34 cellular contexts compared by ENCODE assay signal in genomic region chr15:81922143-81922542, GRCh38.
DNase-seq lines count a peak whose midpoint lies in the region; ATAC-seq, FAIRE-seq and TF ChIP-seq lines count a peak whose summit lies in the region.
"Had no signal": no experiment of that assay in that cellular context is flagged by ENCODE, and none has a peak within 500 bp of the region (broad histone marks: within the 10 kb centered on the region; RNA-seq: fewer than 3 reads in every experiment).

No MANE protein-coding gene starts in this region.

- no peaks in the 10 kb centered on the region for H4K20me1 ChIP-seq in K562 (replicated peaks; ENCODE audit: control insufficient read depth, insufficient read depth, low read length)
- H4K20me1 ChIP-seq: BLaER1; BLaER1 treated with 17β-estradiol and CSF1 and Interleukin-3, amounts not matched to agents 10 nM and 100 nM had no signal

- H3K27ac ChIP-seq in K562 (ENCODE audit: extremely low read depth, low read depth, low read length) (no peak overlapping the region), brain microvascular endothelial cell (no peak overlapping the region)
- H3K27ac ChIP-seq: 22Rv1; A549; BLaER1; BLaER1 treated with 17β-estradiol and CSF1 and Interleukin-3, amounts not matched to agents 10 nM and 100 nM; C4-2B had no signal

- no peak for TF ChIP-seq CTCF in K562 (IDR thresholded peaks at IDR 0.05 in 2 of 3, conservative IDR thresholded peaks at IDR 0.05 in 1 of 3; ENCODE audit: insufficient read depth in 2 of 3, low read depth in 1 of 3, low read length in 3 of 3)
- no peak for TF ChIP-seq CTCF in brain microvascular endothelial cell (IDR thresholded peaks at IDR 0.05; ENCODE audit: low read depth, low read length, missing control alignments)

- in situ Hi-C loops in K562 (cut with MboI) = no loop called here
- in situ Hi-C loops in brain microvascular endothelial cell (cut with HindIII; ENCODE audit: low pct_ligation_motif_present, low sequenced_read_pairs) = no loop called here

- no peak overlapping the region for H2AFZ ChIP-seq in K562 (ENCODE audit: low read depth, low read length)

- no peaks in the 10 kb centered on the region for H3K27me3 ChIP-seq in K562 (ENCODE audit: control insufficient read depth in 2 of 2, insufficient read depth in 2 of 2, low read length in 2 of 2)
- no peaks in the 10 kb centered on the region for H3K27me3 ChIP-seq in brain microvascular endothelial cell (replicated peaks)
- H3K27me3 ChIP-seq: BE2C; BLaER1; BLaER1 treated with 17β-estradiol and CSF1 and Interleukin-3, amounts not matched to agents 10 nM and 100 nM had no signal

- no peaks in the 10 kb centered on the region for H3K9me1 ChIP-seq in K562 (ENCODE audit: control insufficient read depth, insufficient read depth, low read length)

- no peak for TF ChIP-seq EP300 in K562 (IDR thresholded peaks at IDR 0.05; ENCODE audit: low read length)

- TF ChIP-seq RAD21 in K562 (CRISPR knock-in tag; conservative IDR thresholded peaks at IDR 0.05 in 1 of 2, IDR thresholded peaks at IDR 0.05 in 1 of 2) = no peak

- no peaks in the 10 kb centered on the region for H3K36me3 ChIP-seq in K562 (ENCODE audit: control insufficient read depth, insufficient read depth, low read length)
- no peaks in the 10 kb centered on the region for H3K36me3 ChIP-seq in brain microvascular endothelial cell (replicated peaks)
- H3K36me3 ChIP-seq: BE2C; BLaER1; BLaER1 treated with 17β-estradiol and CSF1 and Interleukin-3, amounts not matched to agents 10 nM and 100 nM had no signal

- BruUV-seq in K562 (replicated peaks; lab: Mats Ljungman, UMichigan) = no TSS peak

- H3K9me3 ChIP-seq in K562 (replicated peaks; ENCODE audit: control insufficient read depth, insufficient read depth, low read depth, low read length) = peaks cover 9% of the 10 kb centered on the region
- H3K9me3 ChIP-seq: Caco-2 had no signal

- CTCF ChIA-PET in K562 (lab: Yijun Ruan, JAX; ENCODE audit: low intra/inter-chr PET ratio) = interaction anchor here (1.2 kb wide), 1 partner anchor 125 kb away, joined by 5 read pairs; no protein-coding TSS in a partner anchor
- CTCF ChIA-PET in activated CD4-positive, alpha-beta T cell treated with anti-CD3 and anti-CD28 coated beads, Interleukin-2, amount 10 ng/mL, durations not matched to agents 7 days and 5 days (lab: Charles Lee) = interaction anchor here (0.6 kb wide), 1 partner anchor 15 kb away, joined by 3 read pairs; no protein-coding TSS in a partner anchor

- no peak overlapping the region for H3K4me2 ChIP-seq in K562 (ENCODE audit: insufficient read depth, low read length)
- H3K4me2 ChIP-seq: A549; BLaER1; BLaER1 treated with 17β-estradiol and CSF1 and Interleukin-3, amounts not matched to agents 10 nM and 100 nM had no signal

- H3K4me1 ChIP-seq in K562 (replicated peaks in 1 of 2; ENCODE audit: control insufficient read depth in 2 of 2, insufficient read depth in 2 of 2, low read length in 2 of 2) = no peaks in the 10 kb centered on the region
- H3K4me1 ChIP-seq: A549; BE2C; BLaER1; BLaER1 treated with 17β-estradiol and CSF1 and Interleukin-3, amounts not matched to agents 10 nM and 100 nM; Caco-2 had no signal

- H3K9me3 Mint-ChIP-seq in activated CD4-positive, alpha-beta T cell treated with anti-CD3 and anti-CD28 coated beads, Interleukin-2, amount 10 ng/mL, durations not matched to agents 7 days and 5 days = peaks cover 17% of the 10 kb centered on the region

- no peak overlapping the region for H3K9ac ChIP-seq in K562 (ENCODE audit: insufficient read depth in 1 of 2, low read depth in 2 of 2, low read length in 2 of 2)
- H3K9ac ChIP-seq: BLaER1; BLaER1 treated with 17β-estradiol and CSF1 and Interleukin-3, amounts not matched to agents 10 nM and 100 nM had no signal

- no peak overlapping the region for H3K4me3 ChIP-seq in K562
- H3K4me3 ChIP-seq in brain microvascular endothelial cell (ENCODE audit: low read depth, low read length) = no peak overlapping the region
- H3K4me3 ChIP-seq: A549; BLaER1; BLaER1 treated with 17β-estradiol and CSF1 and Interleukin-3, amounts not matched to agents 10 nM and 100 nM had no signal

- POLR2A ChIA-PET in K562 (lab: Yijun Ruan, JAX) = no interaction called here
- POLR2A ChIA-PET in activated CD4-positive, alpha-beta T cell treated with anti-CD3 and anti-CD28 coated beads, Interleukin-2, amount 10 ng/mL, durations not matched to agents 7 days and 5 days (lab: Charles Lee) = no interaction called here

- FAIRE-seq in A204.1 (lab: Jason Lieb, UNC) (peak; percentile 25), K562 (lab: Jason Lieb, UNC) (no peak), frontal cortex (lab: Jason Lieb, UNC) (peak; percentile 34)
- FAIRE-seq: D721Med had no signal

- no peak for TF ChIP-seq POLR2A in K562 (conservative IDR thresholded peaks at IDR 0.05)

- no peaks in the 10 kb centered on the region for H3K36me3 Mint-ChIP-seq in activated CD4-positive, alpha-beta T cell treated with anti-CD3 and anti-CD28 coated beads, Interleukin-2, amount 10 ng/mL, durations not matched to agents 7 days and 5 days (ENCODE audit: low read depth)
- H3K36me3 Mint-ChIP-seq: CD14-positive monocyte; CD4-positive, CD25-positive, alpha-beta regulatory T cell had no signal

- intact Hi-C loops in K562 (cut with micrococcal nuclease) = no loop called here

- no peaks in the 10 kb centered on the region for H3K4me1 Mint-ChIP-seq in activated CD4-positive, alpha-beta T cell treated with anti-CD3 and anti-CD28 coated beads, Interleukin-2, amount 10 ng/mL, durations not matched to agents 7 days and 5 days
- H3K4me1 Mint-ChIP-seq: B cell; CD14-positive monocyte; CD4-positive, alpha-beta memory T cell; CD4-positive, CD25-positive, alpha-beta regulatory T cell; CD8-positive, alpha-beta memory T cell had no signal

- no peak for ATAC-seq in K562
- ATAC-seq: A549; CD8-positive, alpha-beta T cell had no signal

- H3K4me3 Mint-ChIP-seq in activated CD4-positive, alpha-beta T cell treated with anti-CD3 and anti-CD28 coated beads, Interleukin-2, amount 10 ng/mL, durations not matched to agents 7 days and 5 days = no peak overlapping the region
- H3K4me3 Mint-ChIP-seq: B cell; CD14-positive monocyte; CD4-positive, alpha-beta memory T cell; CD4-positive, alpha-beta T cell; CD4-positive, CD25-positive, alpha-beta regulatory T cell; CD8-positive, alpha-beta memory T cell; CD8-positive, alpha-beta T cell had no signal

- no peaks in the 10 kb centered on the region for H3K79me2 ChIP-seq in K562 (ENCODE audit: control insufficient read depth, insufficient read depth, low read length)

- H3K27me3 Mint-ChIP-seq in activated CD4-positive, alpha-beta T cell treated with anti-CD3 and anti-CD28 coated beads, Interleukin-2, amount 10 ng/mL, durations not matched to agents 7 days and 5 days = no peaks in the 10 kb centered on the region
- H3K27me3 Mint-ChIP-seq: CD4-positive, CD25-positive, alpha-beta regulatory T cell had no signal

- DNase-seq in K562 (ENCODE audit: extremely low read depth in 1 of 4, low spot score in 3 of 4) = no peak
- DNase-seq in frontal cortex (ENCODE audit: low spot score in 2 of 2) = no peak
- DNase-seq in activated CD4-positive, alpha-beta T cell treated with anti-CD3 and anti-CD28 coated beads, Interleukin-2, amount 10 ng/mL, durations not matched to agents 7 days and 5 days = no peak
- DNase-seq in CD1c-positive myeloid dendritic cell (ENCODE audit: extremely low spot score) = no peak
- DNase-seq in brain microvascular endothelial cell = no peak
- DNase-seq: 8988T; ACHN; AML-193; BE2C; C1 segment of cervical spinal cord; Caco-2; Calu3; CD4-positive, alpha-beta memory T cell; CD4-positive, alpha-beta T cell; CD4-positive, CD25-positive, alpha-beta regulatory T cell; CD8-positive, alpha-beta memory T cell; CD8-positive, alpha-beta T cell; COR-L47; DMS 273 treated with DMSO at 0.1 percent for 48 hours; DMS153; DMS53; DMS79; DMS79 treated with DMSO at 0.1 percent for 48 hours; DND-41; EL had no signal

- H3K27ac Mint-ChIP-seq in activated CD4-positive, alpha-beta T cell treated with anti-CD3 and anti-CD28 coated beads, Interleukin-2, amount 10 ng/mL, durations not matched to agents 7 days and 5 days = no peak overlapping the region
- H3K27ac Mint-ChIP-seq: B cell; CD14-positive monocyte; CD4-positive, alpha-beta memory T cell; CD4-positive, alpha-beta T cell; CD4-positive, CD25-positive, alpha-beta regulatory T cell; CD8-positive, alpha-beta memory T cell; CD8-positive, alpha-beta T cell had no signal

TF ChIP-seq in K562, 482 proteins besides CTCF, POLR2A, EP300 and RAD21:
- TF ChIP-seq RBM25 (IDR thresholded peaks at IDR 0.05; ENCODE audit: low read depth, low read length, severe bottlenecking) = peak; percentile 58
- no peak for TF ChIP-seq MCM7 (IDR thresholded peaks at IDR 0.05)
- peak; percentile 75 for TF ChIP-seq ZNF507 (tag; conservative IDR thresholded peaks at IDR 0.05)
- TF ChIP-seq ZNF316 (IDR thresholded peaks at IDR 0.05) = 0 out of 2 replicates have a peak, but pooled peaks have one; percentile 20
